1 cellular context compared by ENCODE assay signal in genomic region chr15:84880007-84880406, GRCh38.
TF ChIP-seq lines count a peak whose summit lies in the region.

No MANE protein-coding gene starts in this region.

TF ChIP-seq in GM23338, 12 proteins besides CTCF, POLR2A, EP300 and RAD21 (continued from another document):
- no peak for TF ChIP-seq ETS1 (IDR thresholded peaks at IDR 0.05)
